In genomic region chr1:100076319-100076718, GRCh38 we compare ENCODE assay signal across 1 cellular context.
TF ChIP-seq lines count a peak whose summit lies in the region.

No MANE protein-coding gene starts in this region.

TF ChIP-seq in GM12878, 131 proteins besides CTCF, POLR2A, EP300 and RAD21:
- TF ChIP-seq SMARCA5 (IDR thresholded peaks at IDR 0.05) (peak; percentile 9; the same call in 1 of the 2 replicates), MEF2B (IDR thresholded peaks at IDR 0.05; ENCODE audit: partially characterized antibody, poor library complexity, severe bottlenecking) (no peak)
- TF ChIP-seq, protein P1, sequence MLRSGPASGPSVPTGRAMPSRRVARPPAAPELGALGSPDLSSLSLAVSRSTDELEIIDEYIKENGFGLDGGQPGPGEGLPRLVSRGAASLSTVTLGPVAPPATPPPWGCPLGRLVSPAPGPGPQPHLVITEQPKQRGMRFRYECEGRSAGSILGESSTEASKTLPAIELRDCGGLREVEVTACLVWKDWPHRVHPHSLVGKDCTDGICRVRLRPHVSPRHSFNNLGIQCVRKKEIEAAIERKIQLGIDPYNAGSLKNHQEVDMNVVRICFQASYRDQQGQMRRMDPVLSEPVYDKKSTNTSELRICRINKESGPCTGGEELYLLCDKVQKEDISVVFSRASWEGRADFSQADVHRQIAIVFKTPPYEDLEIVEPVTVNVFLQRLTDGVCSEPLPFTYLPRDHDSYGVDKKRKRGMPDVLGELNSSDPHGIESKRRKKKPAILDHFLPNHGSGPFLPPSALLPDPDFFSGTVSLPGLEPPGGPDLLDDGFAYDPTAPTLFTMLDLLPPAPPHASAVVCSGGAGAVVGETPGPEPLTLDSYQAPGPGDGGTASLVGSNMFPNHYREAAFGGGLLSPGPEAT (IDR thresholded peaks at IDR 0.05; ENCODE audit: low read depth): no peak
- TF ChIP-seq, protein P2, sequence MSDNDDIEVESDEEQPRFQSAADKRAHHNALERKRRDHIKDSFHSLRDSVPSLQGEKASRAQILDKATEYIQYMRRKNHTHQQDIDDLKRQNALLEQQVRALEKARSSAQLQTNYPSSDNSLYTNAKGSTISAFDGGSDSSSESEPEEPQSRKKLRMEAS (IDR thresholded peaks at IDR 0.05; ENCODE audit: low read depth, low read length): no peak
